ENCODE assay signal across 2 cellular contexts in genomic region chr2:54613361-54613760, GRCh38.
TF ChIP-seq lines count a peak whose summit lies in the region.

No MANE protein-coding gene starts in this region.

TF ChIP-seq in liver, 16 proteins besides CTCF, POLR2A, EP300 and RAD21 (continued from another document):
- TF ChIP-seq, protein P1, sequence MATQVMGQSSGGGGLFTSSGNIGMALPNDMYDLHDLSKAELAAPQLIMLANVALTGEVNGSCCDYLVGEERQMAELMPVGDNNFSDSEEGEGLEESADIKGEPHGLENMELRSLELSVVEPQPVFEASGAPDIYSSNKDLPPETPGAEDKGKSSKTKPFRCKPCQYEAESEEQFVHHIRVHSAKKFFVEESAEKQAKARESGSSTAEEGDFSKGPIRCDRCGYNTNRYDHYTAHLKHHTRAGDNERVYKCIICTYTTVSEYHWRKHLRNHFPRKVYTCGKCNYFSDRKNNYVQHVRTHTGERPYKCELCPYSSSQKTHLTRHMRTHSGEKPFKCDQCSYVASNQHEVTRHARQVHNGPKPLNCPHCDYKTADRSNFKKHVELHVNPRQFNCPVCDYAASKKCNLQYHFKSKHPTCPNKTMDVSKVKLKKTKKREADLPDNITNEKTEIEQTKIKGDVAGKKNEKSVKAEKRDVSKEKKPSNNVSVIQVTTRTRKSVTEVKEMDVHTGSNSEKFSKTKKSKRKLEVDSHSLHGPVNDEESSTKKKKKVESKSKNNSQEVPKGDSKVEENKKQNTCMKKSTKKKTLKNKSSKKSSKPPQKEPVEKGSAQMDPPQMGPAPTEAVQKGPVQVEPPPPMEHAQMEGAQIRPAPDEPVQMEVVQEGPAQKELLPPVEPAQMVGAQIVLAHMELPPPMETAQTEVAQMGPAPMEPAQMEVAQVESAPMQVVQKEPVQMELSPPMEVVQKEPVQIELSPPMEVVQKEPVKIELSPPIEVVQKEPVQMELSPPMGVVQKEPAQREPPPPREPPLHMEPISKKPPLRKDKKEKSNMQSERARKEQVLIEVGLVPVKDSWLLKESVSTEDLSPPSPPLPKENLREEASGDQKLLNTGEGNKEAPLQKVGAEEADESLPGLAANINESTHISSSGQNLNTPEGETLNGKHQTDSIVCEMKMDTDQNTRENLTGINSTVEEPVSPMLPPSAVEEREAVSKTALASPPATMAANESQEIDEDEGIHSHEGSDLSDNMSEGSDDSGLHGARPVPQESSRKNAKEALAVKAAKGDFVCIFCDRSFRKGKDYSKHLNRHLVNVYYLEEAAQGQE (IDR thresholded peaks at IDR 0.05): no peak

TF ChIP-seq in HepG2, 621 proteins besides CTCF, POLR2A, EP300 and RAD21 (continued from another document):
- TF ChIP-seq, protein P2, sequence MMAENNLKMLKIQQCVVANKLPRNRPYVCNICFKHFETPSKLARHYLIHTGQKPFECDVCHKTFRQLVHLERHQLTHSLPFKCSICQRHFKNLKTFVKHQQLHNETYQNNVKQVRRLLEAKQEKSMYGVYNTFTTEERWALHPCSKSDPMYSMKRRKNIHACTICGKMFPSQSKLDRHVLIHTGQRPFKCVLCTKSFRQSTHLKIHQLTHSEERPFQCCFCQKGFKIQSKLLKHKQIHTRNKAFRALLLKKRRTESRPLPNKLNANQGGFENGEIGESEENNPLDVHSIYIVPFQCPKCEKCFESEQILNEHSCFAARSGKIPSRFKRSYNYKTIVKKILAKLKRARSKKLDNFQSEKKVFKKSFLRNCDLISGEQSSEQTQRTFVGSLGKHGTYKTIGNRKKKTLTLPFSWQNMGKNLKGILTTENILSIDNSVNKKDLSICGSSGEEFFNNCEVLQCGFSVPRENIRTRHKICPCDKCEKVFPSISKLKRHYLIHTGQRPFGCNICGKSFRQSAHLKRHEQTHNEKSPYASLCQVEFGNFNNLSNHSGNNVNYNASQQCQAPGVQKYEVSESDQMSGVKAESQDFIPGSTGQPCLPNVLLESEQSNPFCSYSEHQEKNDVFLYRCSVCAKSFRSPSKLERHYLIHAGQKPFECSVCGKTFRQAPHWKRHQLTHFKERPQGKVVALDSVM (CRISPR knock-in tag; IDR thresholded peaks at IDR 0.05): no peak
- TF ChIP-seq ZNF256 (CRISPR knock-in tag; conservative IDR thresholded peaks at IDR 0.05): no peak
- no peak for TF ChIP-seq ZNF276 (CRISPR knock-in tag; IDR thresholded peaks at IDR 0.05; ENCODE audit: low read depth)
- TF ChIP-seq, protein P3, sequence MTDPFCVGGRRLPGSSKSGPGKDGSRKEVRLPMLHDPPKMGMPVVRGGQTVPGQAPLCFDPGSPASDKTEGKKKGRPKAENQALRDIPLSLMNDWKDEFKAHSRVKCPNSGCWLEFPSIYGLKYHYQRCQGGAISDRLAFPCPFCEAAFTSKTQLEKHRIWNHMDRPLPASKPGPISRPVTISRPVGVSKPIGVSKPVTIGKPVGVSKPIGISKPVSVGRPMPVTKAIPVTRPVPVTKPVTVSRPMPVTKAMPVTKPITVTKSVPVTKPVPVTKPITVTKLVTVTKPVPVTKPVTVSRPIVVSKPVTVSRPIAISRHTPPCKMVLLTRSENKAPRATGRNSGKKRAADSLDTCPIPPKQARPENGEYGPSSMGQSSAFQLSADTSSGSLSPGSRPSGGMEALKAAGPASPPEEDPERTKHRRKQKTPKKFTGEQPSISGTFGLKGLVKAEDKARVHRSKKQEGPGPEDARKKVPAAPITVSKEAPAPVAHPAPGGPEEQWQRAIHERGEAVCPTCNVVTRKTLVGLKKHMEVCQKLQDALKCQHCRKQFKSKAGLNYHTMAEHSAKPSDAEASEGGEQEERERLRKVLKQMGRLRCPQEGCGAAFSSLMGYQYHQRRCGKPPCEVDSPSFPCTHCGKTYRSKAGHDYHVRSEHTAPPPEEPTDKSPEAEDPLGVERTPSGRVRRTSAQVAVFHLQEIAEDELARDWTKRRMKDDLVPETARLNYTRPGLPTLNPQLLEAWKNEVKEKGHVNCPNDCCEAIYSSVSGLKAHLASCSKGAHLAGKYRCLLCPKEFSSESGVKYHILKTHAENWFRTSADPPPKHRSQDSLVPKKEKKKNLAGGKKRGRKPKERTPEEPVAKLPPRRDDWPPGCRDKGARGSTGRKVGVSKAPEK (CRISPR knock-in tag; IDR thresholded peaks at IDR 0.05; ENCODE audit: borderline replicate concordance): no peak
- TF ChIP-seq, protein P4, sequence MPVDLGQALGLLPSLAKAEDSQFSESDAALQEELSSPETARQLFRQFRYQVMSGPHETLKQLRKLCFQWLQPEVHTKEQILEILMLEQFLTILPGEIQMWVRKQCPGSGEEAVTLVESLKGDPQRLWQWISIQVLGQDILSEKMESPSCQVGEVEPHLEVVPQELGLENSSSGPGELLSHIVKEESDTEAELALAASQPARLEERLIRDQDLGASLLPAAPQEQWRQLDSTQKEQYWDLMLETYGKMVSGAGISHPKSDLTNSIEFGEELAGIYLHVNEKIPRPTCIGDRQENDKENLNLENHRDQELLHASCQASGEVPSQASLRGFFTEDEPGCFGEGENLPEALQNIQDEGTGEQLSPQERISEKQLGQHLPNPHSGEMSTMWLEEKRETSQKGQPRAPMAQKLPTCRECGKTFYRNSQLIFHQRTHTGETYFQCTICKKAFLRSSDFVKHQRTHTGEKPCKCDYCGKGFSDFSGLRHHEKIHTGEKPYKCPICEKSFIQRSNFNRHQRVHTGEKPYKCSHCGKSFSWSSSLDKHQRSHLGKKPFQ (CRISPR knock-in tag; IDR thresholded peaks at IDR 0.05; ENCODE audit: insufficient replicate concordance): no peak
- no peak for TF ChIP-seq PHF5A (CRISPR knock-in tag; IDR thresholded peaks at IDR 0.05; ENCODE audit: low read depth, unreplicated experiment)
- TF ChIP-seq HNF4G (IDR thresholded peaks at IDR 0.05; ENCODE audit: borderline replicate concordance, low read depth, low read length): no peak
- no peak for TF ChIP-seq HNF4G (CRISPR knock-in tag; IDR thresholded peaks at IDR 0.05; ENCODE audit: borderline replicate concordance, low read depth)
- no peak for TF ChIP-seq KDM2A (CRISPR knock-in tag; IDR thresholded peaks at IDR 0.05; ENCODE audit: borderline replicate concordance, low read depth)
- no peak for TF ChIP-seq ZFP37 (CRISPR knock-in tag; IDR thresholded peaks at IDR 0.05; ENCODE audit: borderline replicate concordance)
- no peak for TF ChIP-seq REL (CRISPR knock-in tag; conservative IDR thresholded peaks at IDR 0.05)
- TF ChIP-seq ZNF570 (CRISPR knock-in tag; IDR thresholded peaks at IDR 0.05; ENCODE audit: borderline replicate concordance): no peak
- TF ChIP-seq ZNF30 (CRISPR knock-in tag; IDR thresholded peaks at IDR 0.05): no peak
- no peak for TF ChIP-seq ZNF253 (CRISPR knock-in tag; IDR thresholded peaks at IDR 0.05; ENCODE audit: borderline replicate concordance)
TF ChIP-seq in HepG2: peak in this region for 0.
